15 cellular contexts compared by ENCODE assay signal in the genomic region with DNA sequence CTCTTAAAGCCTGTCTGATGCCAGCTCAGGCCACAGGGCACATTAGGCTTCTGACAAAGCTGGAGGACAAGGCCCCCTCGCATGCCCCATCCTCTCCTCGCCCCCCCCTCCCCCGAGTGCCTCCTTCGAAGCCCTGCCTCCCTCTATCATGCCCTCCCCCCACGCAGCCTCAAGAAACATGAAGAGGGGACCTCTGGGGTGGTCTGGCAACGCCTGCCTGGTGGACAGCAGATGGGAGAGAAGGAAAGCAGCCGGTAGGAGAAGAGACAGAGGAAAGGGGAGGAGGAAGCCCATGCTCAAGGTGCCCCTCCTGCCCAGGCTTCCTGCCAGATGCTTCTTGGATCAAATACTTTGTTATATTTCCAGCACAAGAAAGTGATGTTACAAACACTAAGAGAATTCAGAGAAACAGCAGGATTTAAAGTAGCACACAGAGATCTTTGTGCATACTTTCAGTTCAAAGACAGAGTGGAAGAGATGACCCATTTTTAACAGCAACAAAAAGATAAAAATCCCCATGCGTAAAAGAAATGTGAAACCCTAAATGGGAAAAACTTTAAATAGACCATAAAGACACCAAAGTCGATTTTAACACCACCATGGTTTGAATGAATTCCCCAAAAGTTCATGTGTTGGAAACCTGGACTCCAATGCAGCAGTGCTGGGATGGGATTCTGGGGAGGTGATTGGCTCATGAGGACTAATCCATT. TPM values are rescaled to one million over a fixed set of nuclear protein-coding genes. Genes with fewer than 3 reads are reported as not detected.
DNase-seq lines count a peak whose midpoint lies in the region; TF ChIP-seq lines count a peak whose summit lies in the region.
"Had no signal": no experiment of that assay in that cellular context is flagged by ENCODE, and none has a peak within 500 bp of the region (broad histone marks: within the 10 kb centered on the region; RNA-seq: fewer than 3 reads in every experiment).

No MANE protein-coding gene starts in this region.

- TF ChIP-seq POLR2A in esophagus muscularis mucosa (IDR thresholded peaks at IDR 0.05; ENCODE audit: low read depth), result no peak
- TF ChIP-seq POLR2A in uterus (IDR thresholded peaks at IDR 0.05), result no peak

- no peaks in the 10 kb centered on the region for H3K27me3 Mint-ChIP-seq in activated naive CD4-positive, alpha-beta T cell treated with anti-CD3 and anti-CD28 coated beads, Interleukin-2, amount 10 ng/mL, durations not matched to agents 7 days and 5 days
- H3K27me3 Mint-ChIP-seq in mesothelial cell of epicardium (ENCODE audit: low read depth) (no peaks in the 10 kb centered on the region), CD14-positive monocyte (ENCODE audit: low read depth in 3 of 3) (peaks cover 0 to 1% (median 0%) of the 10 kb centered on the region in 3 donors)
- H3K27me3 Mint-ChIP-seq: activated CD4-positive, alpha-beta memory T cell treated with anti-CD3 and anti-CD28 coated beads, Interleukin-2, amount 10 ng/mL, durations not matched to agents 7 days and 5 days had no signal

- H3K4me1 ChIP-seq in esophagus muscularis mucosa, result peaks cover 10 to 28% (median 22%) of the 10 kb centered on the region in 4 donors
- no peaks in the 10 kb centered on the region for H3K4me1 ChIP-seq in uterus
- H3K4me1 ChIP-seq: gastrocnemius medialis, tibial artery had no signal

- H3K27ac ChIP-seq in esophagus muscularis mucosa (replicated peaks in 1 of 4) (peak overlapping the region; percentile 23 to 61 (median 43)), uterus (peak overlapping the region in 1 of 2 donors; percentile 41)
- H3K27ac ChIP-seq: gastrocnemius medialis, tibial artery had no signal

- no peak for TF ChIP-seq EP300 in esophagus muscularis mucosa (IDR thresholded peaks at IDR 0.05)

- CTCF ChIA-PET in activated naive CD4-positive, alpha-beta T cell treated with anti-CD3 and anti-CD28 coated beads, Interleukin-2, amount 10 ng/mL, durations not matched to agents 7 days and 5 days (lab: Charles Lee), result no interaction called here

- peaks cover 7% of the 10 kb centered on the region for H3K9me3 Mint-ChIP-seq in activated naive CD4-positive, alpha-beta T cell treated with anti-CD3 and anti-CD28 coated beads, Interleukin-2, amount 10 ng/mL, durations not matched to agents 7 days and 5 days
- H3K9me3 Mint-ChIP-seq in mesothelial cell of epicardium (peaks cover 10% of the 10 kb centered on the region), CD14-positive monocyte (peaks cover 8 to 20% (median 12%) of the 10 kb centered on the region in 7 donors)

- DNase-seq in activated naive CD4-positive, alpha-beta T cell treated with anti-CD3 and anti-CD28 coated beads, Interleukin-2, amount 10 ng/mL, durations not matched to agents 7 days and 5 days, result peak; percentile 16
- no peak for DNase-seq in activated naive CD4-positive, alpha-beta T cell treated with Interleukin-2 at 50 U/mL for 16 hours
- DNase-seq in esophagus muscularis mucosa (ENCODE audit: extremely low spot score), result no peak
- no peak for DNase-seq in mesothelial cell of epicardium (ENCODE audit: low spot score in 2 of 2, unreplicated experiment in 2 of 2)
- peak; percentile 46 to 67 for DNase-seq in uterus
- no peak for DNase-seq in CD14-positive monocyte (ENCODE audit: low spot score)
- DNase-seq in KG1 (lab: John Stamatoyannopoulos, UW), result no peak
- DNase-seq in NCI-H82 treated with DMSO at 0.1 percent for 48 hours (lab: John Stamatoyannopoulos, UW; ENCODE audit: unreplicated experiment), result no peak
- DNase-seq: activated CD4-positive, alpha-beta memory T cell treated with anti-CD3 and anti-CD28 coated beads, Interleukin-2, amount 10 ng/mL, durations not matched to agents 7 days and 5 days; gastrocnemius medialis; GOT3; NCI-H2227 treated with DMSO at 0.1 percent for 48 hours; stimulated activated CD4-positive, alpha-beta T cell treated with anti-CD3 and anti-CD28 coated beads, Interleukin-1b, Interleukin-23, amount 100 ng/mL, for 48 hours had no signal

- H3K27me3 ChIP-seq in esophagus muscularis mucosa (no peaks in the 10 kb centered on the region), uterus (no peaks in the 10 kb centered on the region)
- H3K27me3 ChIP-seq: gastrocnemius medialis, tibial artery had no signal

- 38% methylated on average over 9 of the region's 9 CpGs for WGBS in esophagus muscularis mucosa

- H3K27ac Mint-ChIP-seq in activated naive CD4-positive, alpha-beta T cell treated with anti-CD3 and anti-CD28 coated beads, Interleukin-2, amount 10 ng/mL, durations not matched to agents 7 days and 5 days, result no peak overlapping the region
- H3K27ac Mint-ChIP-seq in mesothelial cell of epicardium, result peak overlapping the region; percentile 60
- no peak overlapping the region for H3K27ac Mint-ChIP-seq in CD14-positive monocyte
- H3K27ac Mint-ChIP-seq: activated CD4-positive, alpha-beta memory T cell treated with anti-CD3 and anti-CD28 coated beads, Interleukin-2, amount 10 ng/mL, durations not matched to agents 7 days and 5 days had no signal

- H3K4me3 Mint-ChIP-seq in activated naive CD4-positive, alpha-beta T cell treated with anti-CD3 and anti-CD28 coated beads, Interleukin-2, amount 10 ng/mL, durations not matched to agents 7 days and 5 days, result no peak overlapping the region
- no peak overlapping the region for H3K4me3 Mint-ChIP-seq in mesothelial cell of epicardium
- no peak overlapping the region for H3K4me3 Mint-ChIP-seq in CD14-positive monocyte
- H3K4me3 Mint-ChIP-seq: activated CD4-positive, alpha-beta memory T cell treated with anti-CD3 and anti-CD28 coated beads, Interleukin-2, amount 10 ng/mL, durations not matched to agents 7 days and 5 days had no signal

- intact Hi-C loops in esophagus muscularis mucosa (cut with DNase I) (no loop called here), uterus (cut with DNase I; ENCODE audit: low total_unique reads) (no loop called here), CD14-positive monocyte (cut with micrococcal nuclease) (no loop called here)

- H3K4me3 ChIP-seq in esophagus muscularis mucosa (no peak overlapping the region), uterus (no peak overlapping the region)
- H3K4me3 ChIP-seq: gastrocnemius medialis, K562, tibial artery had no signal

- H3K36me3 ChIP-seq in esophagus muscularis mucosa (peaks cover 7 to 39% (median 26%) of the 10 kb centered on the region in 4 donors), uterus (no peaks in the 10 kb centered on the region)

- H3K36me3 Mint-ChIP-seq in activated naive CD4-positive, alpha-beta T cell treated with anti-CD3 and anti-CD28 coated beads, Interleukin-2, amount 10 ng/mL, durations not matched to agents 7 days and 5 days, result peaks cover 10% of the 10 kb centered on the region
- H3K36me3 Mint-ChIP-seq in mesothelial cell of epicardium (peaks cover 30% of the 10 kb centered on the region), CD14-positive monocyte (peaks cover 10 to 23% of the 10 kb centered on the region in 2 donors)

- H3K9me3 ChIP-seq in esophagus muscularis mucosa (no peaks in the 10 kb centered on the region), uterus (no peaks in the 10 kb centered on the region)
- H3K9me3 ChIP-seq: gastrocnemius medialis had no signal

- no peaks in the 10 kb centered on the region for H3K4me1 Mint-ChIP-seq in activated naive CD4-positive, alpha-beta T cell treated with anti-CD3 and anti-CD28 coated beads, Interleukin-2, amount 10 ng/mL, durations not matched to agents 7 days and 5 days
- H3K4me1 Mint-ChIP-seq in mesothelial cell of epicardium, result peaks cover 6% of the 10 kb centered on the region
- no peaks in the 10 kb centered on the region for H3K4me1 Mint-ChIP-seq in CD14-positive monocyte
- H3K4me1 Mint-ChIP-seq: activated CD4-positive, alpha-beta memory T cell treated with anti-CD3 and anti-CD28 coated beads, Interleukin-2, amount 10 ng/mL, durations not matched to agents 7 days and 5 days had no signal

- no peak for TF ChIP-seq CTCF in esophagus muscularis mucosa (IDR thresholded peaks at IDR 0.05)
- no peak for TF ChIP-seq CTCF in mesothelial cell of epicardium (IDR thresholded peaks at IDR 0.05; ENCODE audit: unreplicated experiment)
- no peak for TF ChIP-seq CTCF in uterus (IDR thresholded peaks at IDR 0.05)
- no peak for TF ChIP-seq CTCF in CD14-positive monocyte (IDR thresholded peaks at IDR 0.05)

RNA-seq across cellular contexts. Expression of a gene that starts 19.0 kb away (rescaled TPM):
- total RNA-seq in esophagus muscularis mucosa (100 to 1,000 TPM in 1 of 4 donors, 10 to 100 TPM in 3; 55.8 to 118 (median 73.7) TPM), mesothelial cell of epicardium (33.0 to 37.2 TPM (median 36.0 TPM) in 3 replicates), uterus (10 to 100 TPM; 22.9 to 31.2 (median 26.4) TPM)
- under 1 TPM in 1 of 2 donors, not detected in 1; 0.05 TPM for polyA plus RNA-seq in CD14-positive monocyte

RNA-seq across cellular contexts. Expression of a gene that starts 59.4 kb away (rescaled TPM):
- total RNA-seq in esophagus muscularis mucosa, result 10 to 100 TPM; 37.0 to 69.8 (median 49.6) TPM
- 45.7 to 51.5 TPM (median 50.1 TPM) in 3 replicates for total RNA-seq in mesothelial cell of epicardium
- total RNA-seq in uterus, result 10 to 100 TPM; 21.2 to 42.7 (median 28.9) TPM
- 10 to 100 TPM; 15.1 to 16.3 TPM for polyA plus RNA-seq in CD14-positive monocyte

RNA-seq across cellular contexts. Expression of a gene that starts 59.9 kb away (rescaled TPM):
- total RNA-seq in esophagus muscularis mucosa (10 to 100 TPM; 39.1 to 76.0 (median 55.3) TPM), mesothelial cell of epicardium (125 to 135 TPM (median 133 TPM) in 3 replicates), uterus (10 to 100 TPM; 14.4 to 99.8 (median 56.7) TPM)
- polyA plus RNA-seq in CD14-positive monocyte, result 10 to 100 TPM; 54.5 to 58.9 TPM

Comparison
In these comparisons a context has a peak if more than half of its experiments do, and no peak if none do; other contexts are left out.
1. DNase-seq: peak in activated naive CD4-positive, alpha-beta T cell treated with anti-CD3 and anti-CD28 coated beads, Interleukin-2, amount 10 ng/mL, durations not matched to agents 7 days and 5 days (single experiment) and uterus (2 of 2); none in activated naive CD4-positive, alpha-beta T cell treated with Interleukin-2 at 50 U/mL for 16 hours (single experiment), esophagus muscularis mucosa (single experiment), mesothelial cell of epicardium (0 of 2), CD14-positive monocyte (single experiment), KG1 (single experiment) and NCI-H82 treated with DMSO at 0.1 percent for 48 hours (single experiment).